In the genomic region with DNA sequence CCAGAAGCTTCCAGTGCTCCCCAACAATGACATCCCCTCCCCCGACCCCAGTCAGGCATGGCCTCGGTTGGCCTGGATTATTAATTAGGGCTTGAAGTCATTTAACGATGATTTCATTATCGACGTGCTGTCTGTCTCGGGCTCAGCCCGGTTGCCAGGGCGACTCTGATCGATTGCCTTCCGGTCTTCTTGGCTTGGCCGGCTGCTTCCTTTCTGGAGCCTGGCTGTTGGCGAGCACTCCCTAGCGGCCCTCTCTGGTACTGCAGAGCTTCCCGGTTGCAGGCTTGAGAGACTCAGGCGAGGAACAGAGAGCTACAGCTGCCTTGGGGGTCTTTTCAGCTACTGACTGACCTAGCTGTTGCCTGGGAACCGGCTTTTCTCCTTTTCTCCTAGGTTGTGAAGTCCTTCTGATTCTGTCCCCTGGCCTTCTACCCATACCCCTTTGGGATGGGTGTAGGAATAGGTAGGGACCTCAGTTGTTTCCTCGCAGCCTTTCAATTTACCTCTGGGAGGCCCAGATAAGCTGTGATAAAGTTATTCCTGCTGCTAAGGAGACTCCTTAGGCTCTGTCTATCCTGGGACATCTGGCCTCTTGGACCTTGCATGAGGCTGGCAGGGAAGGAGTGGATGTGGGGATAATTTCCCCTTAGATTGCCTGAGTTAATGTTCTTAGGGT, we compare ENCODE assay signal across 9 cellular contexts. TPM values are rescaled to one million over a fixed set of nuclear protein-coding genes. Genes with fewer than 3 reads are reported as not detected.
DNase-seq lines count a peak whose midpoint lies in the region; ATAC-seq and TF ChIP-seq lines count a peak whose summit lies in the region.
"Had no signal": no experiment of that assay in that cellular context is flagged by ENCODE, and none has a peak within 500 bp of the region (broad histone marks: within the 10 kb centered on the region; RNA-seq: fewer than 3 reads in every experiment).

No MANE protein-coding gene starts in this region.

- no peaks in the 10 kb centered on the region for H3K36me3 ChIP-seq in mesodermal cell (ENCODE audit: control insufficient read depth, insufficient read depth, low read length)
- H3K36me3 ChIP-seq: SJSA1 had no signal

- no peak overlapping the region for H3K4me3 Mint-ChIP-seq in endothelial cell (ENCODE audit: unreplicated experiment)

- H3K4me1 ChIP-seq in mesodermal cell (ENCODE audit: control insufficient read depth, insufficient read depth, low read length, poor library complexity, severe bottlenecking) = peaks cover 18% of the 10 kb centered on the region

- peak overlapping the region; percentile 89 for H3K27ac ChIP-seq in mesodermal cell (ENCODE audit: low read depth, low read length, severe bottlenecking)
- H3K27ac ChIP-seq: SJSA1 had no signal

- H3K9me3 ChIP-seq in mesodermal cell (ENCODE audit: control insufficient read depth, low read length) = no peaks in the 10 kb centered on the region

- 2 to 7% methylated on average over 15 of the region's 17 CpGs for WGBS in mesodermal cell (ENCODE audit: insufficient coverage in 2 of 2), 2 experiments

- peak; percentile 80 for ATAC-seq in GM18867 (IDR thresholded peaks at IDR 0.05; ENCODE audit: unreplicated experiment)
- ATAC-seq in HG03139 (IDR thresholded peaks at IDR 0.05; ENCODE audit: unreplicated experiment) = peak; percentile 70

- peak; percentile 92 for TF ChIP-seq CTCF in endothelial cell (IDR thresholded peaks at IDR 0.05; ENCODE audit: unreplicated experiment)

- no peak overlapping the region for H3K27ac Mint-ChIP-seq in endothelial cell (ENCODE audit: unreplicated experiment)

- H3K36me3 Mint-ChIP-seq in endothelial cell (ENCODE audit: low read depth, unreplicated experiment) = peaks cover 13% of the 10 kb centered on the region

- peak overlapping the region; percentile 28 for H3K4me3 ChIP-seq in mesodermal cell (ENCODE audit: extremely low read depth, insufficient read depth, low read length, poor library complexity, severe bottlenecking)
- H3K4me3 ChIP-seq: SJSA1 had no signal

- H3K4me1 Mint-ChIP-seq in endothelial cell (ENCODE audit: unreplicated experiment) = peaks cover 27% of the 10 kb centered on the region

- peaks cover 19% of the 10 kb centered on the region for H3K27me3 Mint-ChIP-seq in endothelial cell (ENCODE audit: unreplicated experiment)

- peak; percentile 61 to 64 for DNase-seq in AML-193 (lab: John Stamatoyannopoulos, UW)
- DNase-seq in NCI-H526 (lab: John Stamatoyannopoulos, UW) = peak; percentile 54 to 84
- peak; percentile 94 for DNase-seq in activated CD8-positive, alpha-beta memory T cell treated with anti-CD3 and anti-CD28 coated beads for 24 hours
- DNase-seq in endothelial cell (ENCODE audit: low spot score) = peak; percentile 99
- peak; percentile 54 to 59 for DNase-seq in stimulated activated CD8-positive, alpha-beta memory T cell treated with anti-CD3 and anti-CD28 coated beads, Interleukin-4, amount 100 ng/mL, for 4 hours (ENCODE audit: low read depth in 2 of 2, low spot score in 1 of 2)

- no peaks in the 10 kb centered on the region for H3K9me3 Mint-ChIP-seq in endothelial cell (ENCODE audit: unreplicated experiment)

RNA-seq across cellular contexts. Expression of a gene that starts 5.5 kb away (rescaled TPM):
- total RNA-seq in endothelial cell (ENCODE audit: unreplicated experiment) = 1.4 TPM
- not detected for polyA plus RNA-seq in mesodermal cell (2013, experiment 1 of 2)
- polyA plus RNA-seq in mesodermal cell (2013, experiment 2 of 2) = not detected
- total RNA-seq: SJSA1 had no signal

RNA-seq across cellular contexts. Expression of a gene that starts 30.0 kb away (rescaled TPM):
- 144 TPM for total RNA-seq in endothelial cell (ENCODE audit: unreplicated experiment)
- polyA plus RNA-seq in mesodermal cell (2013, experiment 1 of 2) = 98.6 TPM
- 82.9 TPM for polyA plus RNA-seq in mesodermal cell (2013, experiment 2 of 2)

Comparison
In these comparisons a context has a peak if more than half of its experiments do, and no peak if none do; other contexts are left out.
1. Peak in every context shown above with its lines: DNase-seq, ATAC-seq, H3K4me3 ChIP-seq and H3K27ac ChIP-seq.